8 cellular contexts compared by ENCODE assay signal in genomic region chr22:19432092-19432844, GRCh38. TPM values are rescaled to one million over a fixed set of nuclear protein-coding genes. Genes with fewer than 3 reads are reported as not detected.
DNase-seq lines count a peak whose midpoint lies in the region; ATAC-seq and TF ChIP-seq lines count a peak whose summit lies in the region.

TSS of gene MRPL40 (plus strand) at chr22:19432545. CDS start at chr22:19432555, 10 bp downstream.

- peak within 1 kb of the TSS; percentile 10 for H2AK5ac ChIP-seq in trophoblast cell (ENCODE audit: low read length)

- peak within 1 kb of the TSS; percentile 72 for H4K12ac ChIP-seq in trophoblast cell (ENCODE audit: low read depth, low read length)

- peak; percentile 77 to 95 for TF ChIP-seq EP300 in tibial nerve (IDR thresholded peaks at IDR 0.05)

- peak within 1 kb of the TSS; percentile 67 for H2BK120ac ChIP-seq in trophoblast cell (ENCODE audit: insufficient read depth, low read length, poor library complexity)

- DNase-seq in NCI-H1092 treated with DMSO at 0.1 percent for 48 hours (lab: John Stamatoyannopoulos, UW), result peak; percentile 92
- DNase-seq in activated naive CD8-positive, alpha-beta T cell treated with anti-CD3 and anti-CD28 coated beads, Interleukin-2, amount 10 ng/mL, durations not matched to agents 7 days and 5 days, result peak; percentile 90
- peak; percentile 98 for DNase-seq in Right ventricle myocardium inferior (ENCODE audit: missing footprints)
- DNase-seq in trophoblast cell, result peak; percentile 88 to 94
- peak; percentile 82 to 83 for DNase-seq in tibial nerve (ENCODE audit: low spot score in 2 of 2)

- no peaks in the 10 kb centered on the region for H3F3A ChIP-seq in SU-DHL-6 (ENCODE audit: insufficient read depth)

- no CpG with 5 or more reads among the region's 78 CpGs for WGBS in trophoblast cell (ENCODE audit: extremely low coverage, insufficient coverage, insufficient read length)
- 1% methylated on average over 47 to 76 of the region's 78 CpGs for WGBS in tibial nerve, 2 donors

- no peaks in the 10 kb centered on the region for H3K27me3 Mint-ChIP-seq in activated naive CD8-positive, alpha-beta T cell treated with anti-CD3 and anti-CD28 coated beads, Interleukin-2, amount 10 ng/mL, durations not matched to agents 7 days and 5 days

- H3K4ac ChIP-seq in trophoblast cell (ENCODE audit: low read depth, low read length), result peak within 1 kb of the TSS; percentile 57

- peaks cover 12% of the 10 kb centered on the region for H3K79me1 ChIP-seq in trophoblast cell (ENCODE audit: low read length)

- peak within 1 kb of the TSS; percentile 87 for H3K18ac ChIP-seq in trophoblast cell (ENCODE audit: low read length)

- peak within 1 kb of the TSS; percentile 89 for H4K91ac ChIP-seq in trophoblast cell (ENCODE audit: low read depth, low read length)

- H3K9ac ChIP-seq in SU-DHL-6 (ENCODE audit: low read length) (peak within 1 kb of the TSS; percentile 97), trophoblast cell (ENCODE audit: low read length) (peak within 1 kb of the TSS; percentile 92)

- H3K9me3 ChIP-seq in SU-DHL-6 (ENCODE audit: insufficient read depth, low read length) (no peaks in the 10 kb centered on the region), trophoblast cell (ENCODE audit: insufficient read depth, low read depth, low read length) (no peaks in the 10 kb centered on the region), tibial nerve (no peaks in the 10 kb centered on the region)

- no peaks in the 10 kb centered on the region for H3K36me3 ChIP-seq in SU-DHL-6 (ENCODE audit: low read length)
- peaks cover 9 to 16% of the 10 kb centered on the region in 2 experiments for H3K36me3 ChIP-seq in trophoblast cell (ENCODE audit: control insufficient read depth in 1 of 2, insufficient read depth in 2 of 2, low read length in 2 of 2)
- peaks cover 0 to 32% (median 0%) of the 10 kb centered on the region in 3 donors for H3K36me3 ChIP-seq in tibial nerve

- H3K27me3 ChIP-seq in SU-DHL-6 (ENCODE audit: low read length) (no peaks in the 10 kb centered on the region), trophoblast cell (ENCODE audit: insufficient read depth, low read length) (no peaks in the 10 kb centered on the region), tibial nerve (no peaks in the 10 kb centered on the region)

- peak; percentile 76 for ATAC-seq in HG02610 (IDR thresholded peaks at IDR 0.05; ENCODE audit: unreplicated experiment)
- ATAC-seq in activated naive CD8-positive, alpha-beta T cell treated with anti-CD3 and anti-CD28 coated beads, Interleukin-2, amount 10 ng/mL, durations not matched to agents 7 days and 5 days (ENCODE audit: low read depth), result peak; percentile 86
- peak; percentile 98 for ATAC-seq in Right ventricle myocardium inferior

- H4K20me1 ChIP-seq in SU-DHL-6 (ENCODE audit: low read depth, low read length), result 0 out of 2 replicates have a peak, but pooled peaks cover 2% of the 10 kb centered on the region

- H3K4me1 ChIP-seq in trophoblast cell (ENCODE audit: control insufficient read depth in 1 of 2, insufficient read depth in 2 of 2, low read length in 2 of 2), result peaks cover 7 to 12% of the 10 kb centered on the region in 2 experiments
- peaks cover 0 to 43% (median 25%) of the 10 kb centered on the region in 4 donors for H3K4me1 ChIP-seq in tibial nerve

- no peak within 1 kb of the TSS for H2BK12ac ChIP-seq in trophoblast cell (ENCODE audit: low read length)

- TF ChIP-seq POLR2A in GM10847 (IDR thresholded peaks at IDR 0.05; ENCODE audit: extremely low read depth, insufficient read length), result peak; percentile 95
- TF ChIP-seq POLR2A in tibial nerve (IDR thresholded peaks at IDR 0.05), result peak; percentile 63 to 85

- H3K23ac ChIP-seq in trophoblast cell (ENCODE audit: low read length), result no peak within 1 kb of the TSS

- H3K27ac ChIP-seq in SU-DHL-6 (ENCODE audit: low read depth, low read length) (peak within 1 kb of the TSS; percentile 86), trophoblast cell (ENCODE audit: low read depth, low read length) (peak within 1 kb of the TSS; percentile 73), tibial nerve (peak within 1 kb of the TSS; percentile 96 to 99 (median 97))

- H3K4me2 ChIP-seq in SU-DHL-6 (ENCODE audit: low read depth, low read length, poor library complexity, severe bottlenecking) (peak within 1 kb of the TSS; percentile 73), trophoblast cell (ENCODE audit: low read length) (peak within 1 kb of the TSS; percentile 94)

- peaks cover 13% of the 10 kb centered on the region for H3K36me3 Mint-ChIP-seq in activated naive CD8-positive, alpha-beta T cell treated with anti-CD3 and anti-CD28 coated beads, Interleukin-2, amount 10 ng/mL, durations not matched to agents 7 days and 5 days

- TF ChIP-seq CTCF in SU-DHL-6 (IDR thresholded peaks at IDR 0.05; ENCODE audit: insufficient read depth, low read length, poor library complexity, severe bottlenecking) (no peak), tibial nerve (IDR thresholded peaks at IDR 0.05) (peak in 1 of 5 experiments; percentile 47)

- H3K14ac ChIP-seq in trophoblast cell (ENCODE audit: low read length), result peak within 1 kb of the TSS; percentile 93

- peak within 1 kb of the TSS; percentile 53 for H2BK5ac ChIP-seq in trophoblast cell (ENCODE audit: low read depth, low read length, poor library complexity)

- H3K27ac Mint-ChIP-seq in activated naive CD8-positive, alpha-beta T cell treated with anti-CD3 and anti-CD28 coated beads, Interleukin-2, amount 10 ng/mL, durations not matched to agents 7 days and 5 days, result peak within 1 kb of the TSS; percentile 95

- H3K4me3 ChIP-seq in SU-DHL-6 (ENCODE audit: insufficient read depth, low read length, poor library complexity, severe bottlenecking) (peak within 1 kb of the TSS; percentile 95), trophoblast cell (ENCODE audit: low read depth, low read length) (peak within 1 kb of the TSS; percentile 87), tibial nerve (peak within 1 kb of the TSS; percentile 89 to 98 (median 96))

- peak within 1 kb of the TSS; percentile 93 for H3K4me3 Mint-ChIP-seq in activated naive CD8-positive, alpha-beta T cell treated with anti-CD3 and anti-CD28 coated beads, Interleukin-2, amount 10 ng/mL, durations not matched to agents 7 days and 5 days

- H3K79me2 ChIP-seq in SU-DHL-6 (ENCODE audit: insufficient read depth, low read length), result peaks cover 40% of the 10 kb centered on the region
- peaks cover 15% of the 10 kb centered on the region for H3K79me2 ChIP-seq in trophoblast cell (ENCODE audit: control insufficient read depth, insufficient read depth, low read length, poor library complexity)

- no peaks in the 10 kb centered on the region for H3K9me2 ChIP-seq in SU-DHL-6 (replicated peaks; ENCODE audit: insufficient read depth, low read length)

- H2AFZ ChIP-seq in SU-DHL-6 (ENCODE audit: low read depth, low read length, severe bottlenecking) (peak within 1 kb of the TSS; percentile 82), trophoblast cell (ENCODE audit: insufficient read depth, low read length, poor library complexity) (peak within 1 kb of the TSS; percentile 77)

- H3K4me1 Mint-ChIP-seq in activated naive CD8-positive, alpha-beta T cell treated with anti-CD3 and anti-CD28 coated beads, Interleukin-2, amount 10 ng/mL, durations not matched to agents 7 days and 5 days, result peaks cover 26% of the 10 kb centered on the region

- peak within 1 kb of the TSS; percentile 97 for H4K8ac ChIP-seq in trophoblast cell (ENCODE audit: low read depth, low read length)

- POLR2A ChIA-PET in activated naive CD8-positive, alpha-beta T cell treated with anti-CD3 and anti-CD28 coated beads, Interleukin-2, amount 10 ng/mL, durations not matched to agents 7 days and 5 days (lab: Charles Lee), result interaction anchor here (0.6 to 6.9 kb wide), 8 partner anchors 11 to 317 kb away, joined by 3 to 70 read pairs (median 4); partner anchors contain the start of genes C22orf39, CDC45, CLTCL1 and UFD1

- no peaks in the 10 kb centered on the region for H3K9me3 Mint-ChIP-seq in activated naive CD8-positive, alpha-beta T cell treated with anti-CD3 and anti-CD28 coated beads, Interleukin-2, amount 10 ng/mL, durations not matched to agents 7 days and 5 days

- intact Hi-C loops in Right ventricle myocardium inferior (cut with DNase I), result loop anchor here (1.0 to 10.0 kb wide), 4 partner anchors 15 to 287 kb away; partner anchors contain the start of genes C22orf39, CDC45, CLTCL1 and ESS2

RNA-seq across cellular contexts. Expression of gene MRPL40, which starts in this region (rescaled TPM):
- 10 to 100 TPM; 22.0 to 23.6 TPM for total RNA-seq in activated naive CD8-positive, alpha-beta T cell treated with anti-CD3 and anti-CD28 coated beads, Interleukin-2, amount 10 ng/mL, durations not matched to agents 7 days and 5 days
- total RNA-seq in Right ventricle myocardium inferior (60.4 TPM), tibial nerve (10 to 100 TPM; 11.4 to 37.8 (median 23.8) TPM)
- 22.4 and 23.6 TPM in 2 replicates for polyA plus RNA-seq in trophoblast cell (2013)

Comparison
In these comparisons a context has a peak if more than half of its experiments do, and no peak if none do; other contexts are left out.
1. Peak in every context shown above with its lines: DNase-seq, ATAC-seq, H3K4me3 ChIP-seq and H3K27ac ChIP-seq.